In genomic region chr9:27426717-27427645, GRCh38 we compare ENCODE assay signal across 10 cellular contexts.
DNase-seq lines count a peak whose midpoint lies in the region; ATAC-seq, FAIRE-seq and TF ChIP-seq lines count a peak whose summit lies in the region.
"Had no signal": no experiment of that assay in that cellular context is flagged by ENCODE, and none has a peak within 500 bp of the region (broad histone marks: within the 10 kb centered on the region; RNA-seq: fewer than 3 reads in every experiment).

No MANE protein-coding gene starts in this region.

- no TSS peak for BruUV-seq in HepG2 (replicated peaks; lab: Mats Ljungman, UMichigan)

- 41 to 43% methylated on average over 5 of the region's 5 CpGs for WGBS in esophagus squamous epithelium, 2 donors
- WGBS in body of pancreas, 2 donors: 79% methylated on average over 5 of the region's 5 CpGs
- 3% methylated on average over 5 of the region's 5 CpGs for WGBS in HepG2 (ENCODE audit: low lambda C conversion rate)

- peak; percentile 23 for ATAC-seq in GM18907 (IDR thresholded peaks at IDR 0.05; ENCODE audit: unreplicated experiment)
- no peak for ATAC-seq in body of pancreas
- ATAC-seq in HepG2: no peak
- ATAC-seq: activated CD8-positive, alpha-beta T cell treated with anti-CD3 and anti-CD28 coated beads, Interleukin-2, amount 10 ng/mL, durations not matched to agents 7 days and 5 days had no signal

- H3K4me1 Mint-ChIP-seq in endothelial cell (ENCODE audit: unreplicated experiment): peaks cover 38% of the 10 kb centered on the region

- TF ChIP-seq RAD21 in HepG2 (CRISPR knock-in tag; IDR thresholded peaks at IDR 0.05): no peak

- intact Hi-C loops in esophagus squamous epithelium (cut with DNase I): no loop called here
- intact Hi-C loops in body of pancreas (cut with DNase I): no loop called here
- intact Hi-C loops in HepG2 (cut with micrococcal nuclease; ENCODE audit: unreplicated experiment): no loop called here

- H3K4me2 ChIP-seq in HepG2 (ENCODE audit: low read depth, low read length): no peak overlapping the region

- DNase-seq in NCI-H69 (lab: John Stamatoyannopoulos, UW) (peak; percentile 46), esophagus squamous epithelium (lab: John Stamatoyannopoulos, UW) (no peak), renal cortical epithelial cell (ENCODE audit: low read depth) (peak; percentile 89), endothelial cell (ENCODE audit: low spot score) (no peak), body of pancreas (no peak), NCI-H1436 (lab: John Stamatoyannopoulos, UW) (no peak), HepG2 (ENCODE audit: low spot score) (no peak)
- DNase-seq: activated CD8-positive, alpha-beta T cell treated with anti-CD3 and anti-CD28 coated beads, Interleukin-2, amount 10 ng/mL, durations not matched to agents 7 days and 5 days; SHP77 treated with DMSO at 0.1 percent for 48 hours had no signal

- H3K36me3 Mint-ChIP-seq in endothelial cell (ENCODE audit: low read depth, unreplicated experiment): no peaks in the 10 kb centered on the region

- H3K4me3 Mint-ChIP-seq in endothelial cell (ENCODE audit: unreplicated experiment): no peak overlapping the region
- H3K4me3 Mint-ChIP-seq: activated CD8-positive, alpha-beta T cell treated with anti-CD3 and anti-CD28 coated beads, Interleukin-2, amount 10 ng/mL, durations not matched to agents 7 days and 5 days had no signal

- no peak overlapping the region for H3K27ac Mint-ChIP-seq in endothelial cell (ENCODE audit: unreplicated experiment)
- H3K27ac Mint-ChIP-seq: activated CD8-positive, alpha-beta T cell treated with anti-CD3 and anti-CD28 coated beads, Interleukin-2, amount 10 ng/mL, durations not matched to agents 7 days and 5 days had no signal

- peaks cover 3 to 98% (median 17%) of the 10 kb centered on the region in 3 donors for H3K4me1 ChIP-seq in esophagus squamous epithelium
- peaks cover 28% of the 10 kb centered on the region for H3K4me1 ChIP-seq in body of pancreas
- no peaks in the 10 kb centered on the region for H3K4me1 ChIP-seq in HepG2 (ENCODE audit: insufficient read depth, low read length)

- no peak overlapping the region for H2AFZ ChIP-seq in HepG2 (ENCODE audit: low read length)

- H3K4me3 ChIP-seq in esophagus squamous epithelium (no peak overlapping the region), body of pancreas (no peak overlapping the region), HepG2 (replicated peaks in 1 of 3; ENCODE audit: insufficient read depth in 1 of 3, low read depth in 2 of 3, low read length in 3 of 3) (no peak overlapping the region)

- TF ChIP-seq CTCF in esophagus squamous epithelium (IDR thresholded peaks at IDR 0.05) (no peak), endothelial cell (IDR thresholded peaks at IDR 0.05; ENCODE audit: unreplicated experiment) (no peak), body of pancreas (IDR thresholded peaks at IDR 0.05) (no peak), HepG2 (CRISPR knock-in tag; IDR thresholded peaks at IDR 0.05) (no peak)

- H3K27me3 ChIP-seq in esophagus squamous epithelium (no peaks in the 10 kb centered on the region), body of pancreas (no peaks in the 10 kb centered on the region), HepG2 (ENCODE audit: control insufficient read depth in 1 of 2, insufficient read depth in 2 of 2, low read length in 2 of 2) (0 out of 5 replicates have a peak, but pooled peaks cover 0 to 4% of the 10 kb centered on the region in 2 experiments)

- H3K9ac ChIP-seq in HepG2 (ENCODE audit: insufficient read depth, low read depth, low read length): no peak overlapping the region

- CTCF ChIA-PET in HepG2 (lab: Yijun Ruan, JAX; ENCODE audit: low intra/inter-chr PET ratio, low total read pairs): no interaction called here

- TF ChIP-seq POLR2A in esophagus squamous epithelium (IDR thresholded peaks at IDR 0.05) (no peak), body of pancreas (IDR thresholded peaks at IDR 0.05) (no peak), HepG2 (IDR thresholded peaks at IDR 0.05; ENCODE audit: insufficient read depth in 1 of 2, low read depth in 2 of 2, low read length in 2 of 2) (no peak)

- peak overlapping the region; percentile 51 to 64 (median 58) for H3K27ac ChIP-seq in esophagus squamous epithelium
- no peak overlapping the region for H3K27ac ChIP-seq in body of pancreas
- H3K27ac ChIP-seq in HepG2 (ENCODE audit: extremely low read length, insufficient read depth, low read length): no peak overlapping the region

- TF ChIP-seq EP300 in HepG2 (IDR thresholded peaks at IDR 0.05; ENCODE audit: low read depth in 2 of 2, low read length in 2 of 2): no peak
- no peak for TF ChIP-seq EP300 in HepG2 (CRISPR knock-in tag; IDR thresholded peaks at IDR 0.05; ENCODE audit: borderline replicate concordance)

- H4K20me1 ChIP-seq in HepG2 (ENCODE audit: insufficient read depth, low read length): no peaks in the 10 kb centered on the region

- H3K36me3 ChIP-seq in esophagus squamous epithelium: no peaks in the 10 kb centered on the region
- no peaks in the 10 kb centered on the region for H3K36me3 ChIP-seq in body of pancreas (replicated peaks in 1 of 2; ENCODE audit: insufficient read depth in 1 of 2, low read depth in 2 of 2)
- no peaks in the 10 kb centered on the region for H3K36me3 ChIP-seq in HepG2 (replicated peaks in 1 of 2; ENCODE audit: control insufficient read depth in 1 of 2, insufficient read depth in 2 of 2, low read length in 2 of 2)

- peaks cover 4% of the 10 kb centered on the region for H3K27me3 Mint-ChIP-seq in endothelial cell (ENCODE audit: unreplicated experiment)

- H3K9me3 ChIP-seq in esophagus squamous epithelium (no peaks in the 10 kb centered on the region), body of pancreas (no peaks in the 10 kb centered on the region), HepG2 (ENCODE audit: low read length) (no peaks in the 10 kb centered on the region)

- POLR2A ChIA-PET in HepG2 (lab: Yijun Ruan, JAX): no interaction called here

- no peak for FAIRE-seq in HepG2 (lab: Jason Lieb, UNC)

- H3K9me3 Mint-ChIP-seq in endothelial cell (ENCODE audit: unreplicated experiment): no peaks in the 10 kb centered on the region

- no peaks in the 10 kb centered on the region for H3K79me2 ChIP-seq in HepG2 (ENCODE audit: insufficient read depth, low read length)

- in situ Hi-C loops in HepG2 (cut with HindIII; ENCODE audit: extremely low pct_ligation_motif_present, low pct_unique_long_range_greater_than_20kb): no loop called here

TF ChIP-seq in HepG2, 621 proteins besides CTCF, POLR2A, EP300 and RAD21:
- TF ChIP-seq ATF1 (CRISPR knock-in tag; IDR thresholded peaks at IDR 0.05): no peak
- TF ChIP-seq ATF6 (CRISPR knock-in tag; conservative IDR thresholded peaks at IDR 0.05): no peak
- no peak for TF ChIP-seq GTF3A (CRISPR knock-in tag; conservative IDR thresholded peaks at IDR 0.05)
- TF ChIP-seq HMGXB4 (CRISPR knock-in tag; IDR thresholded peaks at IDR 0.05; ENCODE audit: borderline replicate concordance in 1 of 2, low read depth in 1 of 2): no peak

Comparison
In these comparisons a context has a peak if more than half of its experiments do, and no peak if none do; other contexts are left out.
1. DNase-seq: peak in NCI-H69 (single experiment) and renal cortical epithelial cell (single experiment); none in esophagus squamous epithelium (single experiment), endothelial cell (single experiment), body of pancreas (0 of 4), NCI-H1436 (single experiment) and HepG2 (single experiment).
2. H3K27ac ChIP-seq: peak in esophagus squamous epithelium (4 of 4); none in body of pancreas (0 of 4) and HepG2 (single experiment).